8 cellular contexts compared by ENCODE assay signal in genomic region chr3:169149349-169149890, GRCh38.
A peak's percentile ranks its signal among the peaks of the same experiment; 100 is the strongest.
DNase-seq lines count a peak whose midpoint lies in the region; ATAC-seq and TF ChIP-seq lines count a peak whose summit lies in the region.

No MANE protein-coding gene starts in this region.

- no peak for TF ChIP-seq CTCF in activated B cell treated with CpG ODN at 0.5 μM for 24 hours (IDR thresholded peaks at IDR 0.05)

- H3K27me3 Mint-ChIP-seq in activated B cell treated with CpG ODN at 0.5 μM for 24 hours, result peaks cover 49% of the 10 kb centered on the region

- H3K36me3 Mint-ChIP-seq in activated B cell treated with CpG ODN at 0.5 μM for 24 hours (ENCODE audit: low read depth), result no peaks in the 10 kb centered on the region

- POLR2A ChIA-PET in activated B cell treated with CpG ODN at 0.5 μM for 24 hours (lab: Charles Lee), result interaction anchor here (0.6 to 0.7 kb wide), 2 partner anchors 520 to 1405 kb away, joined by 3 read pairs; no protein-coding TSS in a partner anchor

- peak overlapping the region; percentile 53 for H3K4me3 Mint-ChIP-seq in activated B cell treated with CpG ODN at 0.5 μM for 24 hours

- CTCF ChIA-PET in activated B cell treated with CpG ODN at 0.5 μM for 24 hours (lab: Charles Lee), result interaction anchor here (0.6 to 3.0 kb wide), 10 partner anchors 10 to 1159 kb away, joined by 3 to 28 read pairs (median 5); no protein-coding TSS in a partner anchor

- peak; percentile 99 for ATAC-seq in GM18907 (IDR thresholded peaks at IDR 0.05; ENCODE audit: unreplicated experiment)
- peak; percentile 98 for ATAC-seq in HG03139 (IDR thresholded peaks at IDR 0.05; ENCODE audit: unreplicated experiment)
- peak; percentile 95 for ATAC-seq in activated B cell treated with CpG ODN at 0.5 μM for 24 hours (ENCODE audit: low read depth)

- peaks cover 23% of the 10 kb centered on the region for H3K4me1 Mint-ChIP-seq in activated B cell treated with CpG ODN at 0.5 μM for 24 hours

- intact Hi-C loops in activated B cell treated with CpG ODN at 0.5 μM for 24 hours (cut with micrococcal nuclease), result loop anchor here (1.0 to 10.0 kb wide), 5 partner anchors 285 to 1663 kb away; partner anchors contain the start of gene GPR160

- DNase-seq in AG08396 (ENCODE audit: low spot score) (peak; percentile 83), NCI-H2171 (lab: John Stamatoyannopoulos, UW) (peak; percentile 78), activated B cell treated with CpG ODN at 0.5 μM for 24 hours (peak; percentile 58), cerebellum (ENCODE audit: low spot score) (peak; percentile 76), kidney glomerular epithelial cell (lab: John Stamatoyannopoulos, UW) (peak; percentile 76)
- peak; percentile 7 to 49 for DNase-seq in stimulated activated CD4-positive, alpha-beta T cell treated with anti-CD3 and anti-CD28 coated beads, Interleukin-1b, Interleukin-23, amount 100 ng/mL, for 1 hour (ENCODE audit: low read depth in 2 of 2)

- H3K27ac Mint-ChIP-seq in activated B cell treated with CpG ODN at 0.5 μM for 24 hours, result no peak overlapping the region

- no peaks in the 10 kb centered on the region for H3K9me3 Mint-ChIP-seq in activated B cell treated with CpG ODN at 0.5 μM for 24 hours

Comparison
In these comparisons a context has a peak if more than half of its experiments do, and no peak if none do; other contexts are left out.
1. Peak in every context shown above with its lines: DNase-seq and ATAC-seq.
2. DNase-seq: peak in every context shown above with its lines; median percentile 83 in AG08396; 78 in NCI-H2171; 76 in cerebellum; 76 in kidney glomerular epithelial cell; 58 in activated B cell treated with CpG ODN at 0.5 μM for 24 hours; 28 in stimulated activated CD4-positive, alpha-beta T cell treated with anti-CD3 and anti-CD28 coated beads, Interleukin-1b, Interleukin-23, amount 100 ng/mL, for 1 hour.